21 cellular contexts compared by ENCODE assay signal in genomic region chr4:88655226-88655625, GRCh38.
"Had no signal": no experiment of that assay in that cellular context is flagged by ENCODE, and none has a peak within 500 bp of the region (broad histone marks: within the 10 kb centered on the region; RNA-seq: fewer than 3 reads in every experiment).

No MANE protein-coding gene starts in this region.

- DNase-seq: activated CD4-positive, alpha-beta T cell treated with anti-CD3 and anti-CD28 coated beads for 1 hour; activated CD4-positive, alpha-beta T cell treated with anti-CD3 and anti-CD28 coated beads for 4 hours; activated CD4-positive, alpha-beta T cell treated with anti-CD3 and anti-CD28 coated beads, Interleukin-2, amount 10 ng/mL, durations not matched to agents 7 days and 5 days; activated CD4-positive, alpha-beta T cell treated with anti-CD3 and anti-CD28 coated beads, Interleukin-2, amount 50 U/mL, for 48 hours; activated CD8-positive, alpha-beta memory T cell treated with anti-CD3 and anti-CD28 coated beads for 24 hours; activated CD8-positive, alpha-beta T cell treated with anti-CD3 and anti-CD28 coated beads for 36 hours; activated effector memory CD4-positive, alpha-beta T cell treated with anti-CD3 and anti-CD28 coated beads, Interleukin-2, amount 50 U/mL, for 16 hours; activated naive CD4-positive, alpha-beta T cell treated with anti-CD3 and anti-CD28 coated beads for 36 hours; activated naive CD8-positive, alpha-beta T cell treated with anti-CD3 and anti-CD28 coated beads for 36 hours; activated T-cell treated with anti-CD3 and anti-CD28 coated beads, Interleukin-2, amount 50 U/mL, for 4 hours; central memory CD4-positive, alpha-beta T cell; cerebellar nuclear complex; colonic mucosa; effector CD8-positive, alpha-beta T cell; esophagus squamous epithelium; foreskin melanocyte; head of caudate nucleus; T-helper 2 cell had no signal

- H3K9me3 Mint-ChIP-seq: activated CD4-positive, alpha-beta T cell treated with anti-CD3 and anti-CD28 coated beads, Interleukin-2, amount 10 ng/mL, durations not matched to agents 7 days and 5 days; activated CD8-positive, alpha-beta T cell treated with anti-CD3 and anti-CD28 coated beads for 36 hours; activated naive CD4-positive, alpha-beta T cell treated with anti-CD3 and anti-CD28 coated beads for 36 hours; activated naive CD8-positive, alpha-beta T cell treated with anti-CD3 and anti-CD28 coated beads for 36 hours; activated T-cell treated with anti-CD3 and anti-CD28 coated beads, Interleukin-2, amount 50 U/mL, for 4 hours; activated T-helper 2 cell treated with anti-CD3 and anti-CD28 coated beads, Interferon-gamma antibody, Interleukin-2, Interleukin-4, amounts not matched to agents 10 μg/mL and 5 μg/mL and 100 μg/mL, durations not matched to agents 14 hours and 24 hours and 36 hours; brain had no signal

- ATAC-seq: activated CD8-positive, alpha-beta T cell treated with anti-CD3 and anti-CD28 coated beads for 36 hours; activated T-cell treated with anti-CD3 and anti-CD28 coated beads, Interleukin-2, amount 50 U/mL, for 4 hours; gastroesophageal sphincter had no signal

- H3K27me3 Mint-ChIP-seq: activated CD4-positive, alpha-beta T cell treated with anti-CD3 and anti-CD28 coated beads, Interleukin-2, amount 10 ng/mL, durations not matched to agents 7 days and 5 days; activated CD8-positive, alpha-beta T cell treated with anti-CD3 and anti-CD28 coated beads for 36 hours; activated naive CD8-positive, alpha-beta T cell treated with anti-CD3 and anti-CD28 coated beads for 36 hours; brain had no signal

- H3K27ac Mint-ChIP-seq: activated CD4-positive, alpha-beta T cell treated with anti-CD3 and anti-CD28 coated beads, Interleukin-2, amount 10 ng/mL, durations not matched to agents 7 days and 5 days; activated CD8-positive, alpha-beta T cell treated with anti-CD3 and anti-CD28 coated beads for 36 hours; activated naive CD4-positive, alpha-beta T cell treated with anti-CD3 and anti-CD28 coated beads for 36 hours; activated naive CD8-positive, alpha-beta T cell treated with anti-CD3 and anti-CD28 coated beads for 36 hours; activated T-helper 2 cell treated with anti-CD3 and anti-CD28 coated beads, Interferon-gamma antibody, Interleukin-2, Interleukin-4, amounts not matched to agents 10 μg/mL and 5 μg/mL and 100 μg/mL, durations not matched to agents 14 hours and 24 hours and 36 hours; brain had no signal

- H3K4me3 Mint-ChIP-seq: activated CD4-positive, alpha-beta T cell treated with anti-CD3 and anti-CD28 coated beads, Interleukin-2, amount 10 ng/mL, durations not matched to agents 7 days and 5 days; activated CD8-positive, alpha-beta T cell treated with anti-CD3 and anti-CD28 coated beads for 36 hours; activated naive CD4-positive, alpha-beta T cell treated with anti-CD3 and anti-CD28 coated beads for 36 hours; activated naive CD8-positive, alpha-beta T cell treated with anti-CD3 and anti-CD28 coated beads for 36 hours; activated T-cell treated with anti-CD3 and anti-CD28 coated beads, Interleukin-2, amount 50 U/mL, for 4 hours; brain had no signal
